ENCODE assay signal across 11 cellular contexts in the genomic region with DNA sequence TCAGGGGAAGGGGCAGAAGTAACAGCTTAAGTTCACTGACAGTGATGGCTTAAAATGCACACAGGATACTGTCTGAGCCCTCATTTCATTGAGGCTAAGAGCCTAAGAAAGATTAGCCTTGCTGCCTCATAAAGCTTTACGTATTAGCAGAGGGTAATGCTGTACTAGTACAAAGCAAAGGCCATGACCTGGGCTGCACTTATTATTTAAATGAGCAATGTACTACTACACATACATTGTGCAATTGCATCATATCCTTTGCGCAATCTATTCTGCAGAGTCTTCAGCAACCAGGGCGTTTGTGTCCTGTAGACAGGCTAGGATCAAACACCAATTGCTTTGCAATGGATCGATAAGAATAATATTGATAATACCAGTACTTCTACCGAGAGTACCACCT.
DNase-seq lines count a peak whose midpoint lies in the region; ATAC-seq, FAIRE-seq and TF ChIP-seq lines count a peak whose summit lies in the region.
"Had no signal": no experiment of that assay in that cellular context is flagged by ENCODE, and none has a peak within 500 bp of the region (broad histone marks: within the 10 kb centered on the region; RNA-seq: fewer than 3 reads in every experiment).

No MANE protein-coding gene starts in this region.

- no peak overlapping the region for H3K4me3 ChIP-seq in mucosa of rectum (ENCODE audit: low read length in 2 of 2)

- peaks cover 44% of the 10 kb centered on the region for H3K4me1 Mint-ChIP-seq in activated T-helper 2 cell treated with anti-CD3 and anti-CD28 coated beads, Interferon-gamma antibody, Interleukin-2, Interleukin-4, amounts not matched to agents 10 μg/mL and 5 μg/mL and 100 μg/mL, durations not matched to agents 14 hours and 24 hours and 36 hours (ENCODE audit: low read depth)
- H3K4me1 Mint-ChIP-seq in chondrocyte (ENCODE audit: low read depth), result no peaks in the 10 kb centered on the region

- TF ChIP-seq CTCF in chondrocyte (IDR thresholded peaks at IDR 0.05), result no peak

- H3K4me1 ChIP-seq in mucosa of rectum (ENCODE audit: control insufficient read depth in 2 of 2, insufficient read depth in 2 of 2, low read length in 2 of 2), result peaks cover 0 to 31% of the 10 kb centered on the region in 2 donors

- H3K36me3 Mint-ChIP-seq in activated T-helper 2 cell treated with anti-CD3 and anti-CD28 coated beads, Interferon-gamma antibody, Interleukin-2, Interleukin-4, amounts not matched to agents 10 μg/mL and 5 μg/mL and 100 μg/mL, durations not matched to agents 14 hours and 24 hours and 36 hours (ENCODE audit: low read depth), result peaks cover 52% of the 10 kb centered on the region
- no peaks in the 10 kb centered on the region for H3K36me3 Mint-ChIP-seq in chondrocyte (ENCODE audit: low read depth)

- H3K9me3 Mint-ChIP-seq in activated T-helper 2 cell treated with anti-CD3 and anti-CD28 coated beads, Interferon-gamma antibody, Interleukin-2, Interleukin-4, amounts not matched to agents 10 μg/mL and 5 μg/mL and 100 μg/mL, durations not matched to agents 14 hours and 24 hours and 36 hours, result peaks cover 29% of the 10 kb centered on the region
- no peaks in the 10 kb centered on the region for H3K9me3 Mint-ChIP-seq in chondrocyte (ENCODE audit: low read depth)
- H3K9me3 Mint-ChIP-seq: activated T-helper 17 cell treated with anti-CD3 and anti-CD28 coated beads, Interleukin-2, amount 50 U/mL, for 72 hours; nephron had no signal

- peak overlapping the region; percentile 46 for H3K27ac Mint-ChIP-seq in activated T-helper 2 cell treated with anti-CD3 and anti-CD28 coated beads, Interferon-gamma antibody, Interleukin-2, Interleukin-4, amounts not matched to agents 10 μg/mL and 5 μg/mL and 100 μg/mL, durations not matched to agents 14 hours and 24 hours and 36 hours
- H3K27ac Mint-ChIP-seq in chondrocyte (ENCODE audit: unreplicated experiment), result no peak overlapping the region

- DNase-seq in H54 (ENCODE audit: insufficient read length, low spot score) (no peak), NCI-H226 (peak; percentile 51), DMS114 treated with DMSO at 0.1 percent for 48 hours (lab: John Stamatoyannopoulos, UW; ENCODE audit: unreplicated experiment) (no peak), chondrocyte (ENCODE audit: low spot score) (no peak)
- no peak for DNase-seq in activated T-helper 2 cell treated with anti-CD3 and anti-CD28 coated beads, Interferon-gamma antibody, Interleukin-2, Interleukin-4, amounts not matched to agents 10 μg/mL and 5 μg/mL and 100 μg/mL, durations not matched to agents 14 hours and 24 hours and 36 hours (ENCODE audit: low spot score)
- DNase-seq: NCI-H1417 treated with DMSO at 0.1 percent for 48 hours had no signal

- no peaks in the 10 kb centered on the region for H3K27me3 ChIP-seq in mucosa of rectum (ENCODE audit: control insufficient read depth in 2 of 2, insufficient read depth in 2 of 2, low read length in 2 of 2)

- peak overlapping the region; percentile 65 to 84 for H3K27ac ChIP-seq in mucosa of rectum (ENCODE audit: low read depth in 2 of 2, low read length in 2 of 2)

- H3K9me3 ChIP-seq in mucosa of rectum (ENCODE audit: control insufficient read depth in 2 of 2, low read length in 2 of 2), result no peaks in the 10 kb centered on the region

- intact Hi-C loops in activated T-helper 2 cell treated with anti-CD3 and anti-CD28 coated beads, Interferon-gamma antibody, Interleukin-2, Interleukin-4, amounts not matched to agents 10 μg/mL and 5 μg/mL and 100 μg/mL, durations not matched to agents 14 hours and 24 hours and 36 hours (cut with micrococcal nuclease), result loop anchor here (5.0 to 10.0 kb wide), 2 partner anchors 121 to 231 kb away; no protein-coding TSS in a partner anchor

- H3K4me3 Mint-ChIP-seq in activated T-helper 2 cell treated with anti-CD3 and anti-CD28 coated beads, Interferon-gamma antibody, Interleukin-2, Interleukin-4, amounts not matched to agents 10 μg/mL and 5 μg/mL and 100 μg/mL, durations not matched to agents 14 hours and 24 hours and 36 hours (ENCODE audit: low read depth), result no peak overlapping the region
- no peak overlapping the region for H3K4me3 Mint-ChIP-seq in chondrocyte (ENCODE audit: unreplicated experiment)
- H3K4me3 Mint-ChIP-seq: nephron had no signal

- no peaks in the 10 kb centered on the region for H3K27me3 Mint-ChIP-seq in activated T-helper 2 cell treated with anti-CD3 and anti-CD28 coated beads, Interferon-gamma antibody, Interleukin-2, Interleukin-4, amounts not matched to agents 10 μg/mL and 5 μg/mL and 100 μg/mL, durations not matched to agents 14 hours and 24 hours and 36 hours (ENCODE audit: low read depth)
- peaks cover 11% of the 10 kb centered on the region for H3K27me3 Mint-ChIP-seq in chondrocyte (ENCODE audit: low read depth)
- H3K27me3 Mint-ChIP-seq: activated T-helper 17 cell treated with anti-CD3 and anti-CD28 coated beads, Interleukin-2, amount 50 U/mL, for 72 hours had no signal

- TF ChIP-seq POLR2A in H54 (IDR thresholded peaks at IDR 0.05; ENCODE audit: low read depth, low read length), result no peak

- ATAC-seq in GM21737 (IDR thresholded peaks at IDR 0.05; ENCODE audit: unreplicated experiment), result no peak

- no peaks in the 10 kb centered on the region for H3K36me3 ChIP-seq in mucosa of rectum (ENCODE audit: control insufficient read depth in 2 of 2, insufficient read depth in 2 of 2, low read length in 2 of 2)

- no peak overlapping the region for H3K9ac ChIP-seq in mucosa of rectum (ENCODE audit: low read depth in 1 of 2, low read length in 2 of 2)

- FAIRE-seq in H54 (lab: Jason Lieb, UNC), result peak; percentile 66
- FAIRE-seq: kidney had no signal
